Comparison of ENCODE assay signal across 10 cellular contexts in genomic region chr20:2108987-2109386, GRCh38. TPM values are rescaled to one million over a fixed set of nuclear protein-coding genes. Genes with fewer than 3 reads are reported as not detected.
A peak's percentile ranks its signal among the peaks of the same experiment; 100 is the strongest.
DNase-seq lines count a peak whose midpoint lies in the region; ATAC-seq, FAIRE-seq and TF ChIP-seq lines count a peak whose summit lies in the region.
"Had no signal": no experiment of that assay in that cellular context is flagged by ENCODE, and none has a peak within 500 bp of the region (broad histone marks: within the 10 kb centered on the region; RNA-seq: fewer than 3 reads in every experiment).

No MANE protein-coding gene starts in this region.

- peak overlapping the region; percentile 9 for H3K4me3 Mint-ChIP-seq in glutamatergic neuron (ENCODE audit: unreplicated experiment)

- peaks cover 22% of the 10 kb centered on the region for H3K4me1 Mint-ChIP-seq in glutamatergic neuron (ENCODE audit: low read depth, unreplicated experiment)

- no peak overlapping the region for H3K27ac Mint-ChIP-seq in glutamatergic neuron (ENCODE audit: unreplicated experiment)

- no peak overlapping the region for H3K4me3 ChIP-seq in SJSA1
- H3K4me3 ChIP-seq in gastrocnemius medialis, result no peak overlapping the region

- intact Hi-C loops in gastrocnemius medialis (cut with DNase I; ENCODE audit: low total_unique reads), result loop anchor here (10.0 kb wide), 1 partner anchor 1274 kb away; the partner anchor contains the start of gene FAM110A

- H3K4me1 ChIP-seq in SJSA1 (replicated peaks), result peaks cover 20% of the 10 kb centered on the region
- H3K4me1 ChIP-seq in gastrocnemius medialis, result peaks cover 74 to 96% of the 10 kb centered on the region in 2 donors

- ATAC-seq in gastrocnemius medialis (peak; percentile 18 to 75), GM21526 (IDR thresholded peaks at IDR 0.05; ENCODE audit: low FRiP score, unreplicated experiment) (no peak)

- in situ Hi-C loops in gastrocnemius medialis (cut with MboI; ENCODE audit: low sequenced_read_pairs in 4 of 4), result no loop called here

- no peak for TF ChIP-seq CTCF in glutamatergic neuron (IDR thresholded peaks at IDR 0.05; ENCODE audit: partially characterized antibody, unreplicated experiment)
- TF ChIP-seq CTCF in gastrocnemius medialis (IDR thresholded peaks at IDR 0.05 in 4 of 5, conservative IDR thresholded peaks at IDR 0.05 in 1 of 5), result no peak

- H3K27me3 ChIP-seq in SJSA1 (replicated peaks), result no peaks in the 10 kb centered on the region
- H3K27me3 ChIP-seq in gastrocnemius medialis, result no peaks in the 10 kb centered on the region

- H3K27ac ChIP-seq in SJSA1 (peak overlapping the region; percentile 3; the same call in 1 of the 2 replicates), gastrocnemius medialis (peak overlapping the region; percentile 64 to 77 (median 74)), substantia nigra (ENCODE audit: low read depth, low read length, poor library complexity, severe bottlenecking) (no peak overlapping the region)

- H3K36me3 ChIP-seq in SJSA1 (peaks cover 70% of the 10 kb centered on the region), gastrocnemius medialis (no peaks in the 10 kb centered on the region)

- DNase-seq in GM03348 (ENCODE audit: low spot score), result peak; percentile 79
- peak; percentile 55 to 67 for DNase-seq in SJSA1 (ENCODE audit: low read depth in 1 of 2, low spot score in 2 of 2)
- no peak for DNase-seq in glutamatergic neuron
- peak in 1 of 2 donors; percentile 33 for DNase-seq in gastrocnemius medialis
- DNase-seq in AML-193 (lab: John Stamatoyannopoulos, UW), result no peak
- no peak for DNase-seq in GM12891 (ENCODE audit: insufficient read length, low spot score)
- DNase-seq in substantia nigra (lab: John Stamatoyannopoulos, UW), result no peak
- DNase-seq: stimulated activated CD4-positive, alpha-beta T cell treated with anti-CD3 and anti-CD28 coated beads, Interleukin-4, amount 100 ng/mL, for 4 hours had no signal

- no peaks in the 10 kb centered on the region for H3K36me3 Mint-ChIP-seq in glutamatergic neuron (ENCODE audit: unreplicated experiment)

- H3K9me3 Mint-ChIP-seq in glutamatergic neuron (ENCODE audit: unreplicated experiment), result peaks cover 2% of the 10 kb centered on the region

- TF ChIP-seq POLR2A in gastrocnemius medialis (IDR thresholded peaks at IDR 0.05) (no peak), GM12891 (IDR thresholded peaks at IDR 0.05; ENCODE audit: low read depth, low read length) (no peak)

- no peaks in the 10 kb centered on the region for H3K27me3 Mint-ChIP-seq in glutamatergic neuron (ENCODE audit: unreplicated experiment)

- no peak for FAIRE-seq in GM12891 (lab: Jason Lieb, UNC)
- FAIRE-seq: GM18507 had no signal

- H3K9me3 ChIP-seq in SJSA1 (replicated peaks) (no peaks in the 10 kb centered on the region), gastrocnemius medialis (no peaks in the 10 kb centered on the region)

TF ChIP-seq in GM12891, 5 proteins besides CTCF, POLR2A, EP300 and RAD21:
- TF ChIP-seq POLR2AphosphoS5 (IDR thresholded peaks at IDR 0.05; ENCODE audit: low read depth, low read length), result no peak
- no peak for TF ChIP-seq PAX5 (IDR thresholded peaks at IDR 0.05; ENCODE audit: insufficient read depth, low read length, severe bottlenecking)

RNA-seq across cellular contexts. Expression of gene STK35, which starts 7.4 kb away (rescaled TPM):
- 15.0 and 22.1 TPM in 2 replicates for total RNA-seq in SJSA1 (2014; rRNA removed; shearing (Covaris generic))
- total RNA-seq in glutamatergic neuron (ENCODE audit: unreplicated experiment), result 17.4 TPM
- 1 to 10 TPM; 2.9 to 9.1 (median 6.3) TPM for total RNA-seq in gastrocnemius medialis
- 5.3 TPM for polyA plus RNA-seq in GM12891 (2012; ENCODE audit: low read depth, missing spikeins)

Comparison
In these comparisons a context has a peak if more than half of its experiments do, and no peak if none do; other contexts are left out.
1. DNase-seq: peak in GM03348 (single experiment) and SJSA1 (2 of 2); none in glutamatergic neuron (single experiment), AML-193 (0 of 2), GM12891 (single experiment) and substantia nigra (0 of 49).